ENCODE assay signal across 8 cellular contexts in the genomic region with DNA sequence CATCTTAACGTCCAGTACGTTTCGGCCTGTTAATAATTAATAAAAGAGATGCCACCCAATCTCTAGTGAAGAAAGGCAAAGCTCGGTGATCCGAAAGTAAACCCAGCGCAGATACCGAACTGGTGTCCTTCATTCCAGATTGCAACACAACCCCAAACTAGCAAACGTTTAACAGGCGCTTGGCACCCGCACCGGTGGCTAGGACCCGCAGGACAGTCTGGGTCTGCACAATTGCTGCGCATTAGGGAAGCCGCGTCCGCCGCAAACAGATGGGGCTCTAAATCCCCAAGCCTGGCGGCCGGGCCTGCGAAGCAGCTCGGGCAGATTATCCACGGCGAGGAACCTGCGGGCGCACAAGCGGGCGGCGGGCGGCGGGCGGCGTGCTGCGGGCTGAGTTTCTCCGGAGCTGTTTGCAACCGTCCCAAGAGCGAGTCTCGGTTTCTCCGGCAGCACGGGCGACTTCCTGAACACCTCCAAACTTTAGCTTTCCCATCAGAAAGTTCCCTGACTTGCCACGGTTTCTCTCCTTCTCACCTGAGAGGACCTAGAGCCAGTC.
A peak's percentile ranks its signal among the peaks of the same experiment; 100 is the strongest.
DNase-seq lines count a peak whose midpoint lies in the region; ATAC-seq lines count a peak whose summit lies in the region.

No MANE protein-coding gene starts in this region.

- H3K27ac ChIP-seq in epithelial cell of prostate (peak overlapping the region; percentile 56), substantia nigra (ENCODE audit: low read depth, low read length, poor library complexity, severe bottlenecking) (peak overlapping the region; percentile 72)

- H3K4me3 Mint-ChIP-seq in activated CD8-positive, alpha-beta T cell treated with anti-CD3 and anti-CD28 coated beads, Interleukin-2, amount 10 ng/mL, durations not matched to agents 7 days and 5 days = peak overlapping the region; percentile 82

- no peaks in the 10 kb centered on the region for H3K27me3 Mint-ChIP-seq in activated CD8-positive, alpha-beta T cell treated with anti-CD3 and anti-CD28 coated beads, Interleukin-2, amount 10 ng/mL, durations not matched to agents 7 days and 5 days (ENCODE audit: low read depth)

- H3K27ac Mint-ChIP-seq in activated CD8-positive, alpha-beta T cell treated with anti-CD3 and anti-CD28 coated beads, Interleukin-2, amount 10 ng/mL, durations not matched to agents 7 days and 5 days = peak overlapping the region; percentile 84

- H3K4me1 Mint-ChIP-seq in activated CD8-positive, alpha-beta T cell treated with anti-CD3 and anti-CD28 coated beads, Interleukin-2, amount 10 ng/mL, durations not matched to agents 7 days and 5 days (ENCODE audit: low read depth) = peaks cover 70% of the 10 kb centered on the region

- H3K36me3 Mint-ChIP-seq in activated CD8-positive, alpha-beta T cell treated with anti-CD3 and anti-CD28 coated beads, Interleukin-2, amount 10 ng/mL, durations not matched to agents 7 days and 5 days (ENCODE audit: low read depth) = peaks cover 19% of the 10 kb centered on the region

- CTCF ChIA-PET in activated CD8-positive, alpha-beta T cell treated with anti-CD3 and anti-CD28 coated beads, Interleukin-2, amount 10 ng/mL, durations not matched to agents 7 days and 5 days (lab: Charles Lee) = interaction anchor here (0.7 to 6.9 kb wide), 14 partner anchors 10 to 579 kb away, joined by 3 to 54 read pairs (median 3); no protein-coding TSS in a partner anchor

- ATAC-seq in activated CD8-positive, alpha-beta T cell treated with anti-CD3 and anti-CD28 coated beads, Interleukin-2, amount 10 ng/mL, durations not matched to agents 7 days and 5 days = peak; percentile 22
- ATAC-seq in GM18517 (IDR thresholded peaks at IDR 0.05; ENCODE audit: unreplicated experiment) = no peak

- no peaks in the 10 kb centered on the region for H3K9me3 Mint-ChIP-seq in activated CD8-positive, alpha-beta T cell treated with anti-CD3 and anti-CD28 coated beads, Interleukin-2, amount 10 ng/mL, durations not matched to agents 7 days and 5 days (ENCODE audit: insufficient read depth)

- POLR2A ChIA-PET in activated CD8-positive, alpha-beta T cell treated with anti-CD3 and anti-CD28 coated beads, Interleukin-2, amount 10 ng/mL, durations not matched to agents 7 days and 5 days (lab: Charles Lee) = interaction anchor here (0.7 to 3.5 kb wide), 8 partner anchors 10 to 902 kb away, joined by 3 to 30 read pairs (median 4); a partner anchor contains a TSS

- peak; percentile 28 for DNase-seq in EH (ENCODE audit: low read depth)
- DNase-seq in LoVo (ENCODE audit: low spot score) = peak; percentile 61
- peak; percentile 63 for DNase-seq in activated CD8-positive, alpha-beta T cell treated with anti-CD3 and anti-CD28 coated beads, Interleukin-2, amount 10 ng/mL, durations not matched to agents 7 days and 5 days
- DNase-seq in epithelial cell of prostate (ENCODE audit: low read depth, low spot score) = no peak
- DNase-seq in mucosa of gallbladder (ENCODE audit: low spot score) = peak; percentile 41
- DNase-seq in substantia nigra (lab: John Stamatoyannopoulos, UW) = peak in 23 of 49 donors; percentile 9 to 56 (median 30)
- no peak for DNase-seq in epidermal melanocyte (ENCODE audit: insufficient read length, low spot score)

Comparison
In these comparisons a context has a peak if more than half of its experiments do, and no peak if none do; other contexts are left out.
1. DNase-seq: peak in EH (single experiment), LoVo (single experiment), activated CD8-positive, alpha-beta T cell treated with anti-CD3 and anti-CD28 coated beads, Interleukin-2, amount 10 ng/mL, durations not matched to agents 7 days and 5 days (single experiment) and mucosa of gallbladder (single experiment); none in epithelial cell of prostate (single experiment) and epidermal melanocyte (single experiment).